Comparison of ENCODE assay signal across 9 cellular contexts in genomic region chr1:168320805-168321577, GRCh38. TPM values are rescaled to one million over a fixed set of nuclear protein-coding genes. Genes with fewer than 3 reads are reported as not detected.
DNase-seq lines count a peak whose midpoint lies in the region; ATAC-seq and TF ChIP-seq lines count a peak whose summit lies in the region.
"Had no signal": no experiment of that assay in that cellular context is flagged by ENCODE, and none has a peak within 500 bp of the region (broad histone marks: within the 10 kb centered on the region; RNA-seq: fewer than 3 reads in every experiment).

No MANE protein-coding gene starts in this region.

- H3K4me1 Mint-ChIP-seq in CD4-positive, alpha-beta memory T cell, result no peaks in the 10 kb centered on the region

- intact Hi-C loops in body of pancreas (cut with DNase I) (no loop called here), ascending aorta (cut with DNase I) (loop anchor here (5.0 kb wide), 2 partner anchors 84 to 229 kb away; no protein-coding TSS in a partner anchor)
- intact Hi-C loops in CD4-positive, alpha-beta memory T cell (cut with micrococcal nuclease), result no loop called here

- no peaks in the 10 kb centered on the region for H3K27me3 Mint-ChIP-seq in CD4-positive, alpha-beta memory T cell

- peak; percentile 47 for ATAC-seq in body of pancreas

- H3K9me3 ChIP-seq in body of pancreas (no peaks in the 10 kb centered on the region), ascending aorta (peaks cover 0 to 5% of the 10 kb centered on the region in 2 donors)
- H3K9me3 ChIP-seq in CD4-positive, alpha-beta memory T cell (ENCODE audit: control insufficient read depth in 1 of 2, low read length in 2 of 2), result no peaks in the 10 kb centered on the region
- H3K9me3 ChIP-seq: colonic mucosa had no signal

- TF ChIP-seq CTCF in body of pancreas (IDR thresholded peaks at IDR 0.05), result no peak
- no peak for TF ChIP-seq CTCF in ascending aorta (IDR thresholded peaks at IDR 0.05)
- no peak for TF ChIP-seq CTCF in GM20000 (IDR thresholded peaks at IDR 0.05; ENCODE audit: extremely low read depth, missing control alignments)

- POLR2A ChIA-PET in CD4-positive, alpha-beta memory T cell (lab: Charles Lee; ENCODE audit: partially characterized antibody), result interaction anchor here (0.6 to 0.7 kb wide), 2 partner anchors 17 to 988 kb away, joined by 5 read pairs; no protein-coding TSS in a partner anchor

- H3K27me3 ChIP-seq in body of pancreas, result no peaks in the 10 kb centered on the region
- H3K27me3 ChIP-seq in ascending aorta, result no peaks in the 10 kb centered on the region
- H3K27me3 ChIP-seq in CD4-positive, alpha-beta memory T cell (ENCODE audit: insufficient read depth, low read length), result no peaks in the 10 kb centered on the region
- H3K27me3 ChIP-seq: colonic mucosa had no signal

- H3K36me3 ChIP-seq in body of pancreas (replicated peaks in 1 of 2; ENCODE audit: insufficient read depth in 1 of 2, low read depth in 2 of 2) (no peaks in the 10 kb centered on the region), urinary bladder (ENCODE audit: insufficient read depth) (no peaks in the 10 kb centered on the region), ascending aorta (peaks cover 0 to 7% of the 10 kb centered on the region in 2 donors)
- no peaks in the 10 kb centered on the region for H3K36me3 ChIP-seq in CD4-positive, alpha-beta memory T cell (ENCODE audit: insufficient read depth, low read length)
- H3K36me3 ChIP-seq: colonic mucosa had no signal

- peak; percentile 34 for DNase-seq in stimulated activated CD4-positive, alpha-beta T cell treated with anti-CD3 and anti-CD28 coated beads, Interleukin-15, amount 100 ng/mL, for 24 hours
- no peak for DNase-seq in stimulated activated CD4-positive, alpha-beta T cell treated with anti-CD3 and anti-CD28 coated beads, Interleukin-12 subunit alpha, Interleukin-12 subunit beta, amount 100 ng/mL, for 4 hours
- DNase-seq in body of pancreas (peak in 2 of 4 donors; percentile 9 to 28), kidney tubule cell (ENCODE audit: low spot score) (peak; percentile 82), ascending aorta (ENCODE audit: low spot score in 2 of 2) (no peak), GM20000 (ENCODE audit: low spot score) (no peak)
- DNase-seq in CD4-positive, alpha-beta memory T cell, result no peak
- DNase-seq: colonic mucosa had no signal

- WGBS in body of pancreas, 2 donors, result 64% methylated on average over 5 of the region's 5 CpGs
- 26% methylated on average over 5 of the region's 5 CpGs for WGBS in urinary bladder

- TF ChIP-seq POLR2A in body of pancreas (IDR thresholded peaks at IDR 0.05), result no peak

- H3K4me3 ChIP-seq in body of pancreas (no peak overlapping the region), urinary bladder (ENCODE audit: low read depth, low read length) (no peak overlapping the region), ascending aorta (no peak overlapping the region)
- H3K4me3 ChIP-seq in CD4-positive, alpha-beta memory T cell (ENCODE audit: low read length in 2 of 2), result no peak overlapping the region
- H3K4me3 ChIP-seq: colonic mucosa had no signal

- CTCF ChIA-PET in CD4-positive, alpha-beta memory T cell (lab: Charles Lee; ENCODE audit: partially characterized antibody), result interaction anchor here (1.6 kb wide), 1 partner anchor 21 kb away, joined by 5 read pairs; no protein-coding TSS in a partner anchor

- no peak overlapping the region for H3K27ac Mint-ChIP-seq in CD4-positive, alpha-beta memory T cell

- no peak overlapping the region for H3K27ac ChIP-seq in body of pancreas
- peak overlapping the region; percentile 70 for H3K27ac ChIP-seq in urinary bladder (ENCODE audit: low read depth)
- no peak overlapping the region for H3K27ac ChIP-seq in ascending aorta
- H3K27ac ChIP-seq in CD4-positive, alpha-beta memory T cell (ENCODE audit: low read depth, low read length), result no peak overlapping the region
- H3K27ac ChIP-seq: colonic mucosa had no signal

- H3K36me3 Mint-ChIP-seq in CD4-positive, alpha-beta memory T cell, result peaks cover 16 to 52% of the 10 kb centered on the region in 2 donors

- H3K4me3 Mint-ChIP-seq in CD4-positive, alpha-beta memory T cell, result no peak overlapping the region

- peaks cover 2 to 9% (median 4%) of the 10 kb centered on the region in 8 donors for H3K9me3 Mint-ChIP-seq in CD4-positive, alpha-beta memory T cell

- H3K4me1 ChIP-seq in body of pancreas (no peaks in the 10 kb centered on the region), urinary bladder (ENCODE audit: insufficient read depth) (no peaks in the 10 kb centered on the region), ascending aorta (no peaks in the 10 kb centered on the region)
- no peaks in the 10 kb centered on the region for H3K4me1 ChIP-seq in CD4-positive, alpha-beta memory T cell (ENCODE audit: insufficient read depth, low read length)
- H3K4me1 ChIP-seq: colonic mucosa had no signal

RNA-seq across cellular contexts. Expression of gene TBX19, which starts 40.3 kb away (rescaled TPM):
- total RNA-seq in body of pancreas (1 to 10 TPM in 1 of 2 donors, under 1 TPM in 1; 0.78 to 2.0 TPM), urinary bladder (1.1 TPM), ascending aorta (0.64 TPM)
- polyA plus RNA-seq in urinary bladder, result 1.8 TPM
- total RNA-seq in CD4-positive, alpha-beta memory T cell, result 1 to 10 TPM; 3.6 to 4.3 TPM
- 1 to 10 TPM; 1.3 to 2.5 TPM for polyA plus RNA-seq in CD4-positive, alpha-beta memory T cell

Comparison
In these comparisons a context has a peak if more than half of its experiments do, and no peak if none do; other contexts are left out.
1. DNase-seq: peak in stimulated activated CD4-positive, alpha-beta T cell treated with anti-CD3 and anti-CD28 coated beads, Interleukin-15, amount 100 ng/mL, for 24 hours (single experiment) and kidney tubule cell (single experiment); none in stimulated activated CD4-positive, alpha-beta T cell treated with anti-CD3 and anti-CD28 coated beads, Interleukin-12 subunit alpha, Interleukin-12 subunit beta, amount 100 ng/mL, for 4 hours (single experiment), ascending aorta (0 of 2), CD4-positive, alpha-beta memory T cell (0 of 5) and GM20000 (single experiment).